Comparison of ENCODE assay signal across 24 cellular contexts in genomic region chr6:15758631-15759215, GRCh38.
DNase-seq lines count a peak whose midpoint lies in the region; TF ChIP-seq lines count a peak whose summit lies in the region.
"Had no signal": no experiment of that assay in that cellular context is flagged by ENCODE, and none has a peak within 500 bp of the region (broad histone marks: within the 10 kb centered on the region; RNA-seq: fewer than 3 reads in every experiment).

No MANE protein-coding gene starts in this region.

- H3K27me3 Mint-ChIP-seq in endodermal cell (ENCODE audit: insufficient read depth), result no peaks in the 10 kb centered on the region

- H3K36me3 Mint-ChIP-seq in endodermal cell (ENCODE audit: low read depth), result no peaks in the 10 kb centered on the region
- H3K36me3 Mint-ChIP-seq: CD14-positive monocyte; CD4-positive, alpha-beta memory T cell; CD4-positive, CD25-positive, alpha-beta regulatory T cell; CD8-positive, alpha-beta memory T cell had no signal

- 95% methylated on average over 17 of the region's 36 CpGs for WGBS in esophagus muscularis mucosa
- WGBS in neuronal stem cell (ENCODE audit: extremely low coverage in 2 of 2, insufficient read length in 2 of 2, insufficient replicate concordance in 1 of 2), 2 donors, result no CpG with 5 or more reads among the region's 36 CpGs
- 93 to 96% methylated on average over 14 to 36 of the region's 36 CpGs for WGBS in endodermal cell (ENCODE audit: insufficient coverage in 1 of 2, insufficient read length in 1 of 2), 2 experiments

- peak overlapping the region; percentile 41 for H2BK12ac ChIP-seq in neuronal stem cell (ENCODE audit: low read length)

- peaks cover 15% of the 10 kb centered on the region for H3K9me3 Mint-ChIP-seq in endodermal cell
- H3K9me3 Mint-ChIP-seq: CD4-positive, alpha-beta memory T cell had no signal

- H3K23ac ChIP-seq in neuronal stem cell (ENCODE audit: low read depth, low read length, poor library complexity), result no peak overlapping the region

- TF ChIP-seq CTCF in HEK293 (tag by site-specific recombination; IDR thresholded peaks at IDR 0.05), result no peak
- TF ChIP-seq CTCF in esophagus muscularis mucosa (IDR thresholded peaks at IDR 0.05), result no peak
- TF ChIP-seq CTCF in endodermal cell (conservative IDR thresholded peaks at IDR 0.05), result no peak

- H3K4ac ChIP-seq in neuronal stem cell (ENCODE audit: low read length), result peak overlapping the region; percentile 53

- H3K4me1 Mint-ChIP-seq in endodermal cell, result no peaks in the 10 kb centered on the region
- H3K4me1 Mint-ChIP-seq: CD14-positive monocyte; CD4-positive, alpha-beta memory T cell; CD4-positive, CD25-positive, alpha-beta regulatory T cell; CD8-positive, alpha-beta memory T cell had no signal

- H3K9ac ChIP-seq in neuronal stem cell (ENCODE audit: low read depth, low read length, poor library complexity) (no peak overlapping the region), endodermal cell (ENCODE audit: extremely low read depth, low read length, poor library complexity, severe bottlenecking) (no peak overlapping the region)
- H3K9ac ChIP-seq: BLaER1 had no signal

- H3K4me3 ChIP-seq in HEK293 (ENCODE audit: low read depth, low read length) (no peak overlapping the region), esophagus muscularis mucosa (no peak overlapping the region), neuronal stem cell (ENCODE audit: low read length in 2 of 2) (no peak overlapping the region), endodermal cell (ENCODE audit: low read length) (no peak overlapping the region)
- H3K4me3 ChIP-seq: BLaER1, GM12878 had no signal

- no peak for TF ChIP-seq EP300 in esophagus muscularis mucosa (IDR thresholded peaks at IDR 0.05)

- no peak overlapping the region for H3K27ac ChIP-seq in HEK293 (ENCODE audit: extremely low read depth, low read depth, low read length)
- H3K27ac ChIP-seq in esophagus muscularis mucosa (replicated peaks in 1 of 4), result no peak overlapping the region
- H3K27ac ChIP-seq in neuronal stem cell (replicated peaks; ENCODE audit: low read length), result no peak overlapping the region
- H3K27ac ChIP-seq in endodermal cell (ENCODE audit: low read depth, low read length), result no peak overlapping the region
- H3K27ac ChIP-seq: BLaER1 had no signal

- POLR2A ChIA-PET in HEK293 (lab: Yijun Ruan, JAX), result interaction anchor here (1.3 kb wide), 1 partner anchor 370 kb away, joined by 7 read pairs; the partner anchor contains the start of gene MYLIP

- H3K4me1 ChIP-seq in HEK293 (ENCODE audit: control insufficient read depth, insufficient read depth, low read length), result 0 out of 2 replicates have a peak, but pooled peaks cover 3% of the 10 kb centered on the region
- peaks cover 0 to 3% (median under 1%) of the 10 kb centered on the region in 4 donors for H3K4me1 ChIP-seq in esophagus muscularis mucosa
- H3K4me1 ChIP-seq in neuronal stem cell (ENCODE audit: control insufficient read depth in 2 of 2, insufficient read depth in 1 of 2, low read depth in 1 of 2, low read length in 2 of 2), result peaks cover 0 to 3% of the 10 kb centered on the region in 2 donors
- no peaks in the 10 kb centered on the region for H3K4me1 ChIP-seq in endodermal cell (ENCODE audit: control insufficient read depth, insufficient read depth, low read length)
- H3K4me1 ChIP-seq: BE2C, BLaER1 had no signal

- H3K18ac ChIP-seq in neuronal stem cell (ENCODE audit: low read length), result no peak overlapping the region

- no peak overlapping the region for H3K4me2 ChIP-seq in neuronal stem cell (ENCODE audit: insufficient read depth, low read length, poor library complexity, severe bottlenecking)
- H3K4me2 ChIP-seq: BLaER1 had no signal

- H3K27me3 ChIP-seq in esophagus muscularis mucosa (peaks cover 0 to 3% (median 0%) of the 10 kb centered on the region in 4 donors), neuronal stem cell (ENCODE audit: control insufficient read depth in 3 of 3, insufficient read depth in 3 of 3, low read depth in 1 of 3, low read length in 3 of 3) (no peaks in the 10 kb centered on the region), endodermal cell (ENCODE audit: control insufficient read depth, insufficient read depth, low read length, poor library complexity, severe bottlenecking) (no peaks in the 10 kb centered on the region)
- H3K27me3 ChIP-seq: BE2C, BLaER1 had no signal

- H2BK15ac ChIP-seq in neuronal stem cell (ENCODE audit: low read length), result no peak overlapping the region

- H3K9me3 ChIP-seq in HEK293 (ENCODE audit: control insufficient read depth, insufficient read depth, low read depth, low read length) (no peaks in the 10 kb centered on the region), esophagus muscularis mucosa (no peaks in the 10 kb centered on the region), neuronal stem cell (replicated peaks in 1 of 2; ENCODE audit: control insufficient read depth in 2 of 2, insufficient read depth in 1 of 2, low read depth in 1 of 2, low read length in 2 of 2) (no peaks in the 10 kb centered on the region), endodermal cell (ENCODE audit: control insufficient read depth, low read length) (peaks cover 4% of the 10 kb centered on the region)
- H3K9me3 ChIP-seq: BE2C had no signal

- no peak overlapping the region for H2BK120ac ChIP-seq in neuronal stem cell (ENCODE audit: low read depth, low read length)

- intact Hi-C loops in esophagus muscularis mucosa (cut with DNase I), result no loop called here

- H3K4me3 Mint-ChIP-seq in endodermal cell, result no peak overlapping the region
- H3K4me3 Mint-ChIP-seq: CD14-positive monocyte; CD4-positive, alpha-beta memory T cell; CD4-positive, CD25-positive, alpha-beta regulatory T cell; CD8-positive, alpha-beta memory T cell had no signal

- TF ChIP-seq POLR2A in esophagus muscularis mucosa (IDR thresholded peaks at IDR 0.05; ENCODE audit: low read depth), result no peak

- H4K91ac ChIP-seq in neuronal stem cell (ENCODE audit: low read depth, low read length, poor library complexity), result no peak overlapping the region

- H3K14ac ChIP-seq in neuronal stem cell (ENCODE audit: low read length), result no peak overlapping the region

- peak overlapping the region; percentile 63 for H2AK5ac ChIP-seq in neuronal stem cell (ENCODE audit: low read depth, low read length)

- CTCF ChIA-PET in HEK293 (lab: Yijun Ruan, JAX), result interaction anchor here (0.5 to 2.4 kb wide), 2 partner anchors 67 to 443 kb away, joined by 3 to 5 read pairs; no protein-coding TSS in a partner anchor

- no peak overlapping the region for H2AFZ ChIP-seq in neuronal stem cell (ENCODE audit: low read length)

- no peaks in the 10 kb centered on the region for H3K79me1 ChIP-seq in neuronal stem cell (ENCODE audit: low read depth, low read length)

- DNase-seq in esophagus muscularis mucosa (ENCODE audit: extremely low spot score), result peak; percentile 39
- DNase-seq in neuronal stem cell (ENCODE audit: low spot score), result no peak
- DNase-seq in NCI-H1694 treated with DMSO at 0.1 percent for 48 hours (lab: John Stamatoyannopoulos, UW), result no peak
- DNase-seq in endodermal cell, result no peak
- DNase-seq in NCI-H2196 (lab: John Stamatoyannopoulos, UW; ENCODE audit: unreplicated experiment), result no peak
- DNase-seq: 8988T; ACHN; BE2C; C1 segment of cervical spinal cord; CD4-positive, alpha-beta memory T cell; CD4-positive, CD25-positive, alpha-beta regulatory T cell; CD8-positive, alpha-beta memory T cell; COR-L47; DMS 273 treated with DMSO at 0.1 percent for 48 hours; DMS153; DMS53; DMS79; DND-41; EL; GDM1 had no signal

- no peak overlapping the region for H3K27ac Mint-ChIP-seq in endodermal cell
- H3K27ac Mint-ChIP-seq: CD4-positive, alpha-beta memory T cell; CD4-positive, CD25-positive, alpha-beta regulatory T cell; CD8-positive, alpha-beta memory T cell had no signal

- no peak overlapping the region for H4K8ac ChIP-seq in neuronal stem cell (ENCODE audit: low read depth, low read length)

- no peaks in the 10 kb centered on the region for H3K36me3 ChIP-seq in HEK293 (ENCODE audit: control insufficient read depth in 2 of 2, insufficient read depth in 1 of 2, low read length in 2 of 2)
- H3K36me3 ChIP-seq in esophagus muscularis mucosa, result no peaks in the 10 kb centered on the region
- no peaks in the 10 kb centered on the region for H3K36me3 ChIP-seq in neuronal stem cell (replicated peaks in 1 of 2; ENCODE audit: control insufficient read depth in 2 of 2, insufficient read depth in 2 of 2, low read length in 2 of 2)
- no peaks in the 10 kb centered on the region for H3K36me3 ChIP-seq in endodermal cell (ENCODE audit: control insufficient read depth, insufficient read depth, low read length)
- H3K36me3 ChIP-seq: BE2C, BLaER1 had no signal

- H2BK5ac ChIP-seq in neuronal stem cell (ENCODE audit: low read length), result no peak overlapping the region

TF ChIP-seq in HEK293, 187 proteins besides CTCF, POLR2A, EP300 and RAD21:
- TF ChIP-seq ZBTB26 (tag by site-specific recombination; optimal IDR thresholded peaks at IDR 0.05), result no peak
- TF ChIP-seq ZNF362 (tag by site-specific recombination; IDR thresholded peaks at IDR 0.05), result no peak
- 0 out of 2 replicates have a peak, but pooled peaks have one; percentile 33 for TF ChIP-seq ZNF202 (tag by site-specific recombination; IDR thresholded peaks at IDR 0.05; ENCODE audit: borderline replicate concordance)
TF ChIP-seq in HEK293: peak in this region for 1.
